ENCODE assay signal across 16 cellular contexts in the genomic region with DNA sequence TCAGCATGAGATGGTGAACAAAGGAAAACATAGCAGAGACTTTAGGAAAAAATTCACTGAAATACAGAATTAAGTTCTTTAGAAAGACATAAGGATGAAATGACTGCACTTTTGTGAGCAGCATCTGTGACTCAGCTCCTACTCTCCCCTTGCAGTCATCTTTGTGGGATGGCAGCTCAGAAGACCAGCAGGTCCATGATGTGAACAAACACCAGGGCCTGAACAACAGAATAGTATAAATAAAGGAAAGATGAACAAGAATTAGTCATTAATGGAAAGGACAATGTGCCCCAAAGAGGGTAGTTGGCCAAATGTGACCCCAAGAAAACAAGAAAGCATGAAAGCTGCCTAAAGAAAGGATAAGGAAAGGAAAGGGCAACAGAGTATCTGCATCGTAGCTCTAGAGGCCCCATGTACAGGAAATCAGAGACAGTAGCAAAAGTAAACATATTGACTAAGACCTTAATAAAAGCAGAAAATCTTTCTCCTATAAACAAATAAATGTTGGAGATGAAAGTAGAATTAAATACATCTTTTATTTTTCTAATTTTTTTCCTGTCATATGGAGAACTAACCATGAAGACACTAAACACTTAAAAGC.
DNase-seq lines count a peak whose midpoint lies in the region; ATAC-seq and TF ChIP-seq lines count a peak whose summit lies in the region.
"Had no signal": no experiment of that assay in that cellular context is flagged by ENCODE, and none has a peak within 500 bp of the region (broad histone marks: within the 10 kb centered on the region; RNA-seq: fewer than 3 reads in every experiment).

No MANE protein-coding gene starts in this region.

- TF ChIP-seq CTCF in mammary epithelial cell (conservative IDR thresholded peaks at IDR 0.05 in 1 of 2, IDR thresholded peaks at IDR 0.05 in 1 of 2; ENCODE audit: extremely low read depth in 1 of 2, insufficient read depth in 1 of 2, low read depth in 1 of 2, low read length in 2 of 2) (no peak), MCF 10A (IDR thresholded peaks at IDR 0.05; ENCODE audit: unreplicated experiment) (no peak), cardiac fibroblast (IDR thresholded peaks at IDR 0.05; ENCODE audit: low read depth, low read length) (no peak)

- DNase-seq in mammary epithelial cell (peak; percentile 14), MCF 10A (ENCODE audit: unreplicated experiment) (no peak), RPMI7951 (ENCODE audit: low read depth) (peak; percentile 8), cardiac fibroblast (ENCODE audit: low read depth in 2 of 2) (peak; percentile 4 to 66), NCI-H1694 (lab: John Stamatoyannopoulos, UW) (no peak), right cardiac atrium (no peak)
- DNase-seq in stimulated activated effector memory CD8-positive, alpha-beta T cell treated with anti-CD3 and anti-CD28 coated beads, Interleukin-12 subunit alpha, Interleukin-12 subunit beta, amount 100 ng/mL, for 72 hours (ENCODE audit: low spot score in 2 of 2), result peak in 1 of 2 donors; percentile 63
- DNase-seq: AML-193, GOT3, kidney glomerular epithelial cell, NCI-H1417 treated with DMSO at 0.1 percent for 48 hours, OCI-M1 had no signal

- no peaks in the 10 kb centered on the region for H3K79me2 ChIP-seq in mammary epithelial cell (ENCODE audit: insufficient read depth, low read length)
- H3K79me2 ChIP-seq: parathyroid adenoma had no signal

- H3K4me1 Mint-ChIP-seq in MCF 10A (ENCODE audit: insufficient read depth, unreplicated experiment), result no peaks in the 10 kb centered on the region
- peaks cover 49% of the 10 kb centered on the region for H3K4me1 Mint-ChIP-seq in stimulated activated effector memory CD8-positive, alpha-beta T cell treated with anti-CD3 and anti-CD28 coated beads, Interleukin-12 subunit alpha, Interleukin-12 subunit beta, amount 100 ng/mL, for 72 hours

- H3K27me3 ChIP-seq in mammary epithelial cell (ENCODE audit: insufficient read depth, low read length) (no peaks in the 10 kb centered on the region), right cardiac atrium (ENCODE audit: control insufficient read depth, insufficient read depth) (no peaks in the 10 kb centered on the region)

- H3K4me3 ChIP-seq in mammary epithelial cell (replicated peaks in 1 of 3; ENCODE audit: insufficient read depth in 1 of 3, low read depth in 2 of 3, low read length in 3 of 3) (no peak overlapping the region), cardiac fibroblast (replicated peaks in 1 of 2; ENCODE audit: low read depth in 2 of 2, low read length in 2 of 2) (no peak overlapping the region), right cardiac atrium (ENCODE audit: low read length) (no peak overlapping the region)
- H3K4me3 ChIP-seq: thoracic aorta had no signal

- peak; percentile 84 for ATAC-seq in stimulated activated effector memory CD8-positive, alpha-beta T cell treated with anti-CD3 and anti-CD28 coated beads, Interleukin-12 subunit alpha, Interleukin-12 subunit beta, amount 100 ng/mL, for 72 hours
- ATAC-seq in HG02623 (IDR thresholded peaks at IDR 0.05; ENCODE audit: unreplicated experiment), result no peak
- ATAC-seq in right cardiac atrium, result no peak

- BruUV-seq in mammary epithelial cell (replicated peaks; lab: Mats Ljungman, UMichigan), result no TSS peak
- BruUV-seq in MCF 10A (replicated peaks; lab: Mats Ljungman, UMichigan), result no TSS peak

- H3K4me1 ChIP-seq in mammary epithelial cell (ENCODE audit: insufficient read depth, low read length) (no peaks in the 10 kb centered on the region), right cardiac atrium (ENCODE audit: control insufficient read depth, insufficient read depth, low read length) (no peaks in the 10 kb centered on the region)
- H3K4me1 ChIP-seq: parathyroid adenoma had no signal

- H3K36me3 Mint-ChIP-seq in MCF 10A (ENCODE audit: insufficient read depth, unreplicated experiment), result no peaks in the 10 kb centered on the region
- peaks cover 35% of the 10 kb centered on the region for H3K36me3 Mint-ChIP-seq in stimulated activated effector memory CD8-positive, alpha-beta T cell treated with anti-CD3 and anti-CD28 coated beads, Interleukin-12 subunit alpha, Interleukin-12 subunit beta, amount 100 ng/mL, for 72 hours

- H3K4me3 Mint-ChIP-seq in MCF 10A (ENCODE audit: unreplicated experiment), result no peak overlapping the region
- peak overlapping the region; percentile 46 for H3K4me3 Mint-ChIP-seq in stimulated activated effector memory CD8-positive, alpha-beta T cell treated with anti-CD3 and anti-CD28 coated beads, Interleukin-12 subunit alpha, Interleukin-12 subunit beta, amount 100 ng/mL, for 72 hours

- peaks cover 14% of the 10 kb centered on the region for H3K9me3 Mint-ChIP-seq in MCF 10A (ENCODE audit: unreplicated experiment)
- H3K9me3 Mint-ChIP-seq in stimulated activated effector memory CD8-positive, alpha-beta T cell treated with anti-CD3 and anti-CD28 coated beads, Interleukin-12 subunit alpha, Interleukin-12 subunit beta, amount 100 ng/mL, for 72 hours, result no peaks in the 10 kb centered on the region

- dilution Hi-C loops in mammary epithelial cell (cut with HindIII; ENCODE audit: low sequenced_read_pairs), result no loop called here

- H3K36me3 ChIP-seq in mammary epithelial cell (ENCODE audit: insufficient read depth, low read length), result no peaks in the 10 kb centered on the region
- H3K36me3 ChIP-seq: thoracic aorta had no signal

- H3K9ac ChIP-seq in mammary epithelial cell (ENCODE audit: insufficient read depth, low read length), result no peak overlapping the region
- H3K9ac ChIP-seq: parathyroid adenoma had no signal

- no peaks in the 10 kb centered on the region for H4K20me1 ChIP-seq in mammary epithelial cell (ENCODE audit: insufficient read depth, low read length)

- no peaks in the 10 kb centered on the region for H3K27me3 Mint-ChIP-seq in MCF 10A (ENCODE audit: insufficient read depth, unreplicated experiment)

- no peak overlapping the region for H2AFZ ChIP-seq in mammary epithelial cell (ENCODE audit: low read depth, low read length)
- H2AFZ ChIP-seq: parathyroid adenoma had no signal

- CTCF ChIA-PET in mammary epithelial cell (lab: Charles Lee; ENCODE audit: low non-redundant PET) (no interaction called here), MCF 10A (lab: Yijun Ruan, JAX) (interaction anchor here (0.5 to 0.6 kb wide), 2 partner anchors 17 to 44 kb away, joined by 3 read pairs; no protein-coding TSS in a partner anchor)

- no peak overlapping the region for H3K27ac ChIP-seq in mammary epithelial cell (ENCODE audit: insufficient read depth, low read depth, low read length)
- H3K27ac ChIP-seq in right cardiac atrium (ENCODE audit: low read length), result no peak overlapping the region
- H3K27ac ChIP-seq: parathyroid adenoma, thoracic aorta, VCaP had no signal

- in situ Hi-C loops in mammary epithelial cell (cut with MboI; ENCODE audit: low sequenced_read_pairs in 2 of 2), result no loop called here

- H3K4me2 ChIP-seq in mammary epithelial cell (ENCODE audit: insufficient read depth, low read depth, low read length), result no peak overlapping the region

- WGBS in mammary epithelial cell (ENCODE audit: low coverage, missing lambda C conversion rate), result 100% methylated on average over 1 of the region's 1 CpG
- 71% methylated on average over 1 of the region's 1 CpG for WGBS in right cardiac atrium

- no peak overlapping the region for H3K27ac Mint-ChIP-seq in MCF 10A (ENCODE audit: low read depth, unreplicated experiment)
- H3K27ac Mint-ChIP-seq in stimulated activated effector memory CD8-positive, alpha-beta T cell treated with anti-CD3 and anti-CD28 coated beads, Interleukin-12 subunit alpha, Interleukin-12 subunit beta, amount 100 ng/mL, for 72 hours, result peak overlapping the region; percentile 87

- H3K9me3 ChIP-seq in mammary epithelial cell (replicated peaks; ENCODE audit: insufficient read depth, low read length) (no peaks in the 10 kb centered on the region), right cardiac atrium (ENCODE audit: control insufficient read depth, low read length) (no peaks in the 10 kb centered on the region)
- H3K9me3 ChIP-seq: thoracic aorta had no signal

- POLR2A ChIA-PET in MCF 10A (lab: Yijun Ruan, JAX), result interaction anchor here (0.6 kb wide), 1 partner anchor 300 kb away, joined by 4 read pairs; no protein-coding TSS in a partner anchor

- intact Hi-C loops in mammary epithelial cell (cut with micrococcal nuclease) (no loop called here), MCF 10A (cut with micrococcal nuclease) (no loop called here), right cardiac atrium (cut with DNase I) (no loop called here)

Comparison
In these comparisons a context has a peak if more than half of its experiments do, and no peak if none do; other contexts are left out.
1. DNase-seq: peak in mammary epithelial cell (single experiment), RPMI7951 (single experiment) and cardiac fibroblast (2 of 2); none in MCF 10A (single experiment), NCI-H1694 (single experiment) and right cardiac atrium (0 of 3).